ENCODE assay signal across 12 cellular contexts in genomic region chr15:82918607-82919230, GRCh38.
"Had no signal": no experiment of that assay in that cellular context is flagged by ENCODE, and none has a peak within 500 bp of the region (broad histone marks: within the 10 kb centered on the region; RNA-seq: fewer than 3 reads in every experiment).

No MANE protein-coding gene starts in this region.

- H3K36me3 ChIP-seq: brain microvascular endothelial cell had no signal

- H3K4me3 ChIP-seq: lung, mucosa of descending colon, skin epidermis had no signal

- H3K27ac ChIP-seq: brain microvascular endothelial cell had no signal

- H3K27me3 ChIP-seq: brain microvascular endothelial cell had no signal

- H3K27ac Mint-ChIP-seq: activated naive CD4-positive, alpha-beta T cell treated with anti-CD3 and anti-CD28 coated beads, Interleukin-2, amount 50 U/mL, for 72 hours; natural killer cell had no signal

- H3K9me3 Mint-ChIP-seq: activated naive CD4-positive, alpha-beta T cell treated with anti-CD3 and anti-CD28 coated beads, Interleukin-2, amount 50 U/mL, for 72 hours; natural killer cell had no signal

- H3K9me3 ChIP-seq: mucosa of descending colon had no signal

- H3K4me3 Mint-ChIP-seq: natural killer cell had no signal

- H3K36me3 Mint-ChIP-seq: activated naive CD4-positive, alpha-beta T cell treated with anti-CD3 and anti-CD28 coated beads, Interleukin-2, amount 50 U/mL, for 72 hours; natural killer cell had no signal

- ATAC-seq: activated naive CD4-positive, alpha-beta T cell treated with anti-CD3 and anti-CD28 coated beads, Interleukin-2, amount 50 U/mL, for 72 hours; natural killer cell had no signal

- DNase-seq: activated CD4-positive, alpha-beta T cell treated with anti-CD3 and anti-CD28 coated beads, Interleukin-2, amount 50 U/mL, for 1 hour; amygdala; brain microvascular endothelial cell; hypothalamus; natural killer cell; occipital lobe; SHP77 treated with DMSO at 0.1 percent for 48 hours; trophoblast cell had no signal

- H3K4me1 Mint-ChIP-seq: natural killer cell had no signal
